ENCODE assay signal across 18 cellular contexts in genomic region chr6:34817337-34817910, GRCh38. TPM values are rescaled to one million over a fixed set of nuclear protein-coding genes. Genes with fewer than 3 reads are reported as not detected.
A peak's percentile ranks its signal among the peaks of the same experiment; 100 is the strongest.
DNase-seq lines count a peak whose midpoint lies in the region; ATAC-seq and TF ChIP-seq lines count a peak whose summit lies in the region.
"Had no signal": no experiment of that assay in that cellular context is flagged by ENCODE, and none has a peak within 500 bp of the region (broad histone marks: within the 10 kb centered on the region; RNA-seq: fewer than 3 reads in every experiment).

No MANE protein-coding gene starts in this region.

- H3K4me1 Mint-ChIP-seq in glutamatergic neuron (ENCODE audit: low read depth, unreplicated experiment): peaks cover 40% of the 10 kb centered on the region
- peaks cover 27% of the 10 kb centered on the region for H3K4me1 Mint-ChIP-seq in stimulated activated memory B cell treated with anti-CD40 and anti-IgM and Interleukin-4, amounts not matched to agents 10 μg/mL and 1 μg/mL and 100 μg/mL, for 72 hours

- H3K4me3 Mint-ChIP-seq in glutamatergic neuron (ENCODE audit: unreplicated experiment): peak overlapping the region; percentile 46
- no peak overlapping the region for H3K4me3 Mint-ChIP-seq in stimulated activated memory B cell treated with anti-CD40 and anti-IgM and Interleukin-4, amounts not matched to agents 10 μg/mL and 1 μg/mL and 100 μg/mL, for 72 hours
- H3K4me3 Mint-ChIP-seq: activated T-helper 1 cell treated with anti-CD3 and anti-CD28 coated beads, Interleukin-12 subunit alpha, Interleukin-12 subunit beta, Interleukin-2, Interleukin-4 antibody, amounts not matched to agents 30 ng/mL and 10 ng/mL and 1 ng/mL, durations not matched to agents 14 hours and 24 hours and 36 hours; naive thymus-derived CD4-positive, alpha-beta T cell; stimulated activated naive CD8-positive, alpha-beta T cell treated with anti-CD3 and anti-CD28 coated beads, Interleukin-15, Interleukin-2, amounts not matched to agents 100 ng/mL and 50 ng/mL, for 24 hours had no signal

- H3K27ac Mint-ChIP-seq in glutamatergic neuron (ENCODE audit: unreplicated experiment): peak overlapping the region; percentile 94
- peak overlapping the region; percentile 42 for H3K27ac Mint-ChIP-seq in stimulated activated memory B cell treated with anti-CD40 and anti-IgM and Interleukin-4, amounts not matched to agents 10 μg/mL and 1 μg/mL and 100 μg/mL, for 72 hours
- H3K27ac Mint-ChIP-seq: activated T-helper 1 cell treated with anti-CD3 and anti-CD28 coated beads, Interleukin-12 subunit alpha, Interleukin-12 subunit beta, Interleukin-2, Interleukin-4 antibody, amounts not matched to agents 30 ng/mL and 10 ng/mL and 1 ng/mL, durations not matched to agents 14 hours and 24 hours and 36 hours; stimulated activated naive CD8-positive, alpha-beta T cell treated with anti-CD3 and anti-CD28 coated beads, Interleukin-15, Interleukin-2, amounts not matched to agents 100 ng/mL and 50 ng/mL, for 24 hours had no signal

- DNase-seq in NCI-H2227 (lab: John Stamatoyannopoulos, UW; ENCODE audit: unreplicated experiment): peak; percentile 21
- no peak for DNase-seq in NCI-H2227 treated with DMSO at 0.1 percent for 48 hours (lab: John Stamatoyannopoulos, UW)
- peak; percentile 74 for DNase-seq in NCI-H69 (lab: John Stamatoyannopoulos, UW)
- DNase-seq in glutamatergic neuron: no peak
- no peak for DNase-seq in activated naive CD4-positive, alpha-beta T cell treated with Interleukin-2 at 50 U/mL for 16 hours
- DNase-seq in T-helper 9 cell: no peak
- no peak for DNase-seq in cerebellum (ENCODE audit: low spot score)
- DNase-seq: caudate nucleus; effector CD8-positive, alpha-beta T cell; MM.1S; naive thymus-derived CD4-positive, alpha-beta T cell; NCI-H2029 treated with DMSO at 0.1 percent for 48 hours; NCI-H774; Peyer's patch; T-helper 1 cell had no signal

- peaks cover 3% of the 10 kb centered on the region for H3K9me3 Mint-ChIP-seq in glutamatergic neuron (ENCODE audit: unreplicated experiment)
- no peaks in the 10 kb centered on the region for H3K9me3 Mint-ChIP-seq in stimulated activated memory B cell treated with anti-CD40 and anti-IgM and Interleukin-4, amounts not matched to agents 10 μg/mL and 1 μg/mL and 100 μg/mL, for 72 hours
- H3K9me3 Mint-ChIP-seq: activated T-helper 1 cell treated with anti-CD3 and anti-CD28 coated beads, Interleukin-12 subunit alpha, Interleukin-12 subunit beta, Interleukin-2, Interleukin-4 antibody, amounts not matched to agents 30 ng/mL and 10 ng/mL and 1 ng/mL, durations not matched to agents 14 hours and 24 hours and 36 hours; naive thymus-derived CD4-positive, alpha-beta T cell; stimulated activated naive CD8-positive, alpha-beta T cell treated with anti-CD3 and anti-CD28 coated beads, Interleukin-15, Interleukin-2, amounts not matched to agents 100 ng/mL and 50 ng/mL, for 24 hours had no signal

- no peak for TF ChIP-seq CTCF in glutamatergic neuron (IDR thresholded peaks at IDR 0.05; ENCODE audit: partially characterized antibody, unreplicated experiment)

- no peaks in the 10 kb centered on the region for H3K27me3 Mint-ChIP-seq in glutamatergic neuron (ENCODE audit: unreplicated experiment)
- H3K27me3 Mint-ChIP-seq in stimulated activated memory B cell treated with anti-CD40 and anti-IgM and Interleukin-4, amounts not matched to agents 10 μg/mL and 1 μg/mL and 100 μg/mL, for 72 hours: no peaks in the 10 kb centered on the region
- H3K27me3 Mint-ChIP-seq: naive thymus-derived CD4-positive, alpha-beta T cell; stimulated activated naive CD8-positive, alpha-beta T cell treated with anti-CD3 and anti-CD28 coated beads, Interleukin-15, Interleukin-2, amounts not matched to agents 100 ng/mL and 50 ng/mL, for 24 hours had no signal

- H3K36me3 Mint-ChIP-seq in glutamatergic neuron (ENCODE audit: unreplicated experiment): no peaks in the 10 kb centered on the region
- H3K36me3 Mint-ChIP-seq in stimulated activated memory B cell treated with anti-CD40 and anti-IgM and Interleukin-4, amounts not matched to agents 10 μg/mL and 1 μg/mL and 100 μg/mL, for 72 hours: peaks cover 4% of the 10 kb centered on the region

- no peak for ATAC-seq in stimulated activated memory B cell treated with anti-CD40 and anti-IgM and Interleukin-4, amounts not matched to agents 10 μg/mL and 1 μg/mL and 100 μg/mL, for 72 hours

RNA-seq across cellular contexts. Expression of gene BLTP3A, which starts 25.5 kb away (rescaled TPM):
- total RNA-seq in glutamatergic neuron (ENCODE audit: unreplicated experiment) (27.8 TPM), cerebellum (11.8 TPM)

Comparison
In these comparisons a context has a peak if more than half of its experiments do, and no peak if none do; other contexts are left out.
1. DNase-seq: peak in NCI-H2227 (single experiment) and NCI-H69 (single experiment); none in NCI-H2227 treated with DMSO at 0.1 percent for 48 hours (single experiment), glutamatergic neuron (single experiment), activated naive CD4-positive, alpha-beta T cell treated with Interleukin-2 at 50 U/mL for 16 hours (single experiment), T-helper 9 cell (single experiment) and cerebellum (single experiment).